1 cellular context compared by ENCODE assay signal in genomic region chr9:127905788-127906191, GRCh38.
TF ChIP-seq lines count a peak whose summit lies in the region.

No MANE protein-coding gene starts in this region.

TF ChIP-seq in HepG2, 621 proteins besides CTCF, POLR2A, EP300 and RAD21:
- TF ChIP-seq AGO2 (optimal IDR thresholded peaks at IDR 0.05; ENCODE audit: low read depth, low read length) (peak; percentile 23), POLR2G (IDR thresholded peaks at IDR 0.05; ENCODE audit: low read depth, low read length) (0 out of 2 replicates have a peak, but pooled peaks have one; percentile 12), SP1 (IDR thresholded peaks at IDR 0.05) (no peak), SP1 (CRISPR knock-in tag; IDR thresholded peaks at IDR 0.05) (no peak)
- TF ChIP-seq, protein P1, sequence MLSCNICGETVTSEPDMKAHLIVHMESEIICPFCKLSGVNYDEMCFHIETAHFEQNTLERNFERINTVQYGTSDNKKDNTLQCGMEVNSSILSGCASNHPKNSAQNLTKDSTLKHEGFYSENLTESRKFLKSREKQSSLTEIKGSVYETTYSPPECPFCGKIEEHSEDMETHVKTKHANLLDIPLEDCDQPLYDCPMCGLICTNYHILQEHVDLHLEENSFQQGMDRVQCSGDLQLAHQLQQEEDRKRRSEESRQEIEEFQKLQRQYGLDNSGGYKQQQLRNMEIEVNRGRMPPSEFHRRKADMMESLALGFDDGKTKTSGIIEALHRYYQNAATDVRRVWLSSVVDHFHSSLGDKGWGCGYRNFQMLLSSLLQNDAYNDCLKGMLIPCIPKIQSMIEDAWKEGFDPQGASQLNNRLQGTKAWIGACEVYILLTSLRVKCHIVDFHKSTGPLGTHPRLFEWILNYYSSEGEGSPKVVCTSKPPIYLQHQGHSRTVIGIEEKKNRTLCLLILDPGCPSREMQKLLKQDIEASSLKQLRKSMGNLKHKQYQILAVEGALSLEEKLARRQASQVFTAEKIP (CRISPR knock-in tag; IDR thresholded peaks at IDR 0.05; ENCODE audit: borderline replicate concordance): no peak
